In genomic region chr11:35040221-35040942, GRCh38 we compare ENCODE assay signal across 8 cellular contexts.
DNase-seq lines count a peak whose midpoint lies in the region; ATAC-seq and TF ChIP-seq lines count a peak whose summit lies in the region.

No MANE protein-coding gene starts in this region.

- ATAC-seq in GM21381 (IDR thresholded peaks at IDR 0.05; ENCODE audit: unreplicated experiment) = peak; percentile 67
- ATAC-seq in stimulated activated effector memory CD8-positive, alpha-beta T cell treated with anti-CD3 and anti-CD28 coated beads, Interleukin-12 subunit alpha, Interleukin-12 subunit beta, amount 100 ng/mL, for 72 hours = peak; percentile 93

- DNase-seq in CD4-positive, alpha-beta memory T cell = peak; percentile 78 to 93 (median 84)
- peak; percentile 80 for DNase-seq in HPDE6-E6E7 (ENCODE audit: extremely low spot score)
- peak; percentile 21 to 79 for DNase-seq in activated CD4-positive, alpha-beta T cell treated with anti-CD3 and anti-CD28 coated beads, Interleukin-2, amount 50 U/mL, for 24 hours (ENCODE audit: low read depth in 1 of 2, low spot score in 1 of 2)
- peak; percentile 80 for DNase-seq in fibroblast of peridontal ligament (ENCODE audit: extremely low read depth)
- DNase-seq in stimulated activated effector memory CD8-positive, alpha-beta T cell treated with anti-CD3 and anti-CD28 coated beads, Interleukin-12 subunit alpha, Interleukin-12 subunit beta, amount 100 ng/mL, for 72 hours (ENCODE audit: low spot score in 2 of 2) = peak; percentile 39 to 81
- DNase-seq in Caco-2 = no peak
- DNase-seq in NCI-H526 treated with DMSO at 0.1 percent for 48 hours (lab: John Stamatoyannopoulos, UW) = no peak

- no peaks in the 10 kb centered on the region for H3K27me3 ChIP-seq in CD4-positive, alpha-beta memory T cell (ENCODE audit: insufficient read depth, low read length)
- no peaks in the 10 kb centered on the region for H3K27me3 ChIP-seq in Caco-2 (replicated peaks; ENCODE audit: control insufficient read depth, insufficient read depth, low read length)

- no peak for TF ChIP-seq CTCF in Caco-2 (IDR thresholded peaks at IDR 0.05; ENCODE audit: insufficient read depth in 1 of 2, low read depth in 1 of 2, low read length in 1 of 2, severe bottlenecking in 1 of 2, unreplicated experiment in 1 of 2)

- intact Hi-C loops in CD4-positive, alpha-beta memory T cell (cut with micrococcal nuclease) = loop anchor here (1.0 to 2.0 kb wide), 7 partner anchors 10 to 126 kb away; no protein-coding TSS in a partner anchor
- intact Hi-C loops in Caco-2 (cut with micrococcal nuclease; ENCODE audit: unreplicated experiment) = no loop called here

- H3K9me3 Mint-ChIP-seq in CD4-positive, alpha-beta memory T cell = peaks cover 0 to 3% (median 0%) of the 10 kb centered on the region in 8 donors
- no peaks in the 10 kb centered on the region for H3K9me3 Mint-ChIP-seq in stimulated activated effector memory CD8-positive, alpha-beta T cell treated with anti-CD3 and anti-CD28 coated beads, Interleukin-12 subunit alpha, Interleukin-12 subunit beta, amount 100 ng/mL, for 72 hours
- no peaks in the 10 kb centered on the region for H3K9me3 Mint-ChIP-seq in Caco-2 (ENCODE audit: unreplicated experiment)

- no peaks in the 10 kb centered on the region for H3K36me3 ChIP-seq in CD4-positive, alpha-beta memory T cell (ENCODE audit: insufficient read depth, low read length)
- no peaks in the 10 kb centered on the region for H3K36me3 ChIP-seq in Caco-2 (ENCODE audit: control insufficient read depth, insufficient read depth, low read length)

- H3K36me3 Mint-ChIP-seq in CD4-positive, alpha-beta memory T cell = peaks cover 0 to 1% of the 10 kb centered on the region in 2 donors
- H3K36me3 Mint-ChIP-seq in stimulated activated effector memory CD8-positive, alpha-beta T cell treated with anti-CD3 and anti-CD28 coated beads, Interleukin-12 subunit alpha, Interleukin-12 subunit beta, amount 100 ng/mL, for 72 hours = peaks cover 7% of the 10 kb centered on the region
- no peaks in the 10 kb centered on the region for H3K36me3 Mint-ChIP-seq in Caco-2 (ENCODE audit: insufficient read depth, unreplicated experiment)

- CTCF ChIA-PET in CD4-positive, alpha-beta memory T cell (lab: Charles Lee; ENCODE audit: partially characterized antibody) = interaction anchor here (0.8 to 2.5 kb wide), 17 partner anchors 10 to 196 kb away, joined by 3 to 19 read pairs (median 3); no protein-coding TSS in a partner anchor
- CTCF ChIA-PET in Caco-2 (lab: Charles Lee) = no interaction called here

- H3K27me3 Mint-ChIP-seq in CD4-positive, alpha-beta memory T cell = no peaks in the 10 kb centered on the region
- no peaks in the 10 kb centered on the region for H3K27me3 Mint-ChIP-seq in Caco-2 (ENCODE audit: insufficient read depth, unreplicated experiment)

- POLR2A ChIA-PET in CD4-positive, alpha-beta memory T cell (lab: Charles Lee; ENCODE audit: partially characterized antibody) = interaction anchor here (0.8 to 8.2 kb wide), 34 partner anchors 9 to 217 kb away, joined by 3 to 253 read pairs (median 8); partner anchors contain the start of gene CD44
- POLR2A ChIA-PET in Caco-2 (lab: Charles Lee) = no interaction called here

- peaks cover 68% of the 10 kb centered on the region for H3K4me1 ChIP-seq in CD4-positive, alpha-beta memory T cell (ENCODE audit: insufficient read depth, low read length)
- peaks cover 3% of the 10 kb centered on the region for H3K4me1 ChIP-seq in Caco-2

- no TSS peak for BruUV-seq in Caco-2 (replicated peaks; lab: Mats Ljungman, UMichigan)

- H3K4me3 ChIP-seq in CD4-positive, alpha-beta memory T cell (ENCODE audit: low read length in 2 of 2) = peak overlapping the region; percentile 31 to 62
- no peak overlapping the region for H3K4me3 ChIP-seq in Caco-2 (ENCODE audit: low read depth, low read length)

- H3K27ac Mint-ChIP-seq in CD4-positive, alpha-beta memory T cell = peak overlapping the region; percentile 96 to 99 (median 98)
- H3K27ac Mint-ChIP-seq in stimulated activated effector memory CD8-positive, alpha-beta T cell treated with anti-CD3 and anti-CD28 coated beads, Interleukin-12 subunit alpha, Interleukin-12 subunit beta, amount 100 ng/mL, for 72 hours = peak overlapping the region; percentile 96
- no peak overlapping the region for H3K27ac Mint-ChIP-seq in Caco-2 (ENCODE audit: unreplicated experiment)

- peaks cover 38 to 69% (median 54%) of the 10 kb centered on the region in 4 donors for H3K4me1 Mint-ChIP-seq in CD4-positive, alpha-beta memory T cell
- H3K4me1 Mint-ChIP-seq in stimulated activated effector memory CD8-positive, alpha-beta T cell treated with anti-CD3 and anti-CD28 coated beads, Interleukin-12 subunit alpha, Interleukin-12 subunit beta, amount 100 ng/mL, for 72 hours = peaks cover 73% of the 10 kb centered on the region
- no peaks in the 10 kb centered on the region for H3K4me1 Mint-ChIP-seq in Caco-2 (ENCODE audit: low read depth, unreplicated experiment)

- H3K9me3 ChIP-seq in CD4-positive, alpha-beta memory T cell (ENCODE audit: control insufficient read depth in 1 of 2, low read length in 2 of 2) = no peaks in the 10 kb centered on the region
- H3K9me3 ChIP-seq in Caco-2 = no peaks in the 10 kb centered on the region

- H3K4me3 Mint-ChIP-seq in CD4-positive, alpha-beta memory T cell = peak overlapping the region; percentile 80 to 93 (median 88)
- H3K4me3 Mint-ChIP-seq in stimulated activated effector memory CD8-positive, alpha-beta T cell treated with anti-CD3 and anti-CD28 coated beads, Interleukin-12 subunit alpha, Interleukin-12 subunit beta, amount 100 ng/mL, for 72 hours = peak overlapping the region; percentile 66
- H3K4me3 Mint-ChIP-seq in Caco-2 (ENCODE audit: unreplicated experiment) = no peak overlapping the region

- H3K27ac ChIP-seq in CD4-positive, alpha-beta memory T cell (ENCODE audit: low read depth, low read length) = peak overlapping the region; percentile 94

Comparison
In these comparisons a context has a peak if more than half of its experiments do, and no peak if none do; other contexts are left out.
1. DNase-seq: peak in CD4-positive, alpha-beta memory T cell (5 of 5), HPDE6-E6E7 (single experiment), activated CD4-positive, alpha-beta T cell treated with anti-CD3 and anti-CD28 coated beads, Interleukin-2, amount 50 U/mL, for 24 hours (2 of 2), fibroblast of peridontal ligament (single experiment) and stimulated activated effector memory CD8-positive, alpha-beta T cell treated with anti-CD3 and anti-CD28 coated beads, Interleukin-12 subunit alpha, Interleukin-12 subunit beta, amount 100 ng/mL, for 72 hours (2 of 2); none in Caco-2 (0 of 2) and NCI-H526 treated with DMSO at 0.1 percent for 48 hours (single experiment).